Comparison of ENCODE assay signal across 8 cellular contexts in the genomic region with DNA sequence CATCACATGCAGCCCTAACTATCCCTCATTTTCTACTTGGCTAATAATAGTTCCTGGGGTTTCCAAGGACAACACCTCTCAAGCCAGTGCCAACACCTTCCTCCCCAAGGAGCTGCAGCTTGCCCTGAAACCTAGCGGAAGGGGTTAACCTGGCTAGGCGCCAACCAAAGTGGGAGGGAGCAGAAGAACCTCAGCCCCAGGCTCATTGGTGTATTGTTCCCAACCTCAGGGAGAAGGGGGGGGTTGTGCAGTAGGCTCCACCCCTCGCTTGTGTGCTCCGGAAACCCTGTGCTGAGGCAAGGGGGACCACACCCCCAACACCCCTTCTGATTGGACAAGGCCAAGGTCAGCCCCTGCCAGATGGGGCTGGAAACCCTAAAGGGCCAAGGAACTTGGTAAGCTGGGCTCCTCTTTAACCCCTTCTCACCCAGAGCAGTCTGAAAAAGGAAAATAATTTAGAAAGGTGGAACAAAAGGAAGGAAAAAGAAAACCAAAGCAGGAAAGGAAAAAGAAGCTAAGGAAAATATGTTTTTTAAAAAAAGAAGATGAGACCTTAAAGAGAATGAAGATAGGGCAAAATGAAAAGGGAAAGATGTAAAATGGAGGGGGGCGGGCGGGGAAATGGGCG. TPM values are rescaled to one million over a fixed set of nuclear protein-coding genes. Genes with fewer than 3 reads are reported as not detected.
DNase-seq lines count a peak whose midpoint lies in the region; ATAC-seq, FAIRE-seq and TF ChIP-seq lines count a peak whose summit lies in the region.

No MANE protein-coding gene starts in this region.

- intact Hi-C loops in pancreas (cut with DNase I): no loop called here

- H3K4me1 ChIP-seq in HEK293 (ENCODE audit: control insufficient read depth, insufficient read depth, low read length) (no peaks in the 10 kb centered on the region), pancreas (peaks cover 0 to 14% (median 11%) of the 10 kb centered on the region in 3 donors), thymus (ENCODE audit: control insufficient read depth, insufficient read depth, low read length) (peaks cover 15% of the 10 kb centered on the region)

- CTCF ChIA-PET in HEK293 (lab: Yijun Ruan, JAX): interaction anchor here (0.6 to 1.3 kb wide), 3 partner anchors 13 to 187 kb away, joined by 5 read pairs; a partner anchor contains a TSS

- H3K36me3 Mint-ChIP-seq in activated naive CD4-positive, alpha-beta T cell treated with anti-CD3 and anti-CD28 coated beads, Interleukin-2, amount 50 U/mL, for 72 hours: peaks cover 67 to 75% of the 10 kb centered on the region in 2 donors
- peaks cover 8% of the 10 kb centered on the region for H3K36me3 Mint-ChIP-seq in glutamatergic neuron (ENCODE audit: unreplicated experiment)

- H3K4me3 Mint-ChIP-seq in glutamatergic neuron (ENCODE audit: unreplicated experiment): peak overlapping the region; percentile 99

- no peaks in the 10 kb centered on the region for H3K9me3 Mint-ChIP-seq in activated naive CD4-positive, alpha-beta T cell treated with anti-CD3 and anti-CD28 coated beads, Interleukin-2, amount 50 U/mL, for 72 hours
- peaks cover 32% of the 10 kb centered on the region for H3K9me3 Mint-ChIP-seq in glutamatergic neuron (ENCODE audit: unreplicated experiment)

- WGBS in pancreas, 2 donors: 53 to 56% methylated on average over 7 of the region's 7 CpGs
- 38% methylated on average over 7 of the region's 7 CpGs for WGBS in thymus

- peak overlapping the region; percentile 91 for H3K4me3 ChIP-seq in HEK293 (ENCODE audit: low read depth, low read length)
- peak overlapping the region in 1 of 4 donors; percentile 96 for H3K4me3 ChIP-seq in pancreas
- peak overlapping the region; percentile 90 for H3K4me3 ChIP-seq in thymus (ENCODE audit: low read length)

- H3K27ac Mint-ChIP-seq in activated naive CD4-positive, alpha-beta T cell treated with anti-CD3 and anti-CD28 coated beads, Interleukin-2, amount 50 U/mL, for 72 hours: peak overlapping the region; percentile 87 to 97
- peak overlapping the region; percentile 93 for H3K27ac Mint-ChIP-seq in glutamatergic neuron (ENCODE audit: unreplicated experiment)

- TF ChIP-seq CTCF in HEK293 (tag by site-specific recombination; IDR thresholded peaks at IDR 0.05) (no peak), glutamatergic neuron (IDR thresholded peaks at IDR 0.05; ENCODE audit: partially characterized antibody, unreplicated experiment) (no peak), pancreas (IDR thresholded peaks at IDR 0.05) (no peak)

- no peaks in the 10 kb centered on the region for H3K9me3 ChIP-seq in HEK293 (ENCODE audit: control insufficient read depth, insufficient read depth, low read depth, low read length)
- no peaks in the 10 kb centered on the region for H3K9me3 ChIP-seq in pancreas
- H3K9me3 ChIP-seq in thymus (ENCODE audit: control insufficient read depth): no peaks in the 10 kb centered on the region

- H3K27ac ChIP-seq in HEK293 (ENCODE audit: extremely low read depth, low read depth, low read length) (peak overlapping the region; percentile 95), pancreas (peak overlapping the region in 1 of 4 donors; percentile 1), thymus (ENCODE audit: low read depth) (peak overlapping the region; percentile 58)

- peaks cover 25% of the 10 kb centered on the region for H3K27me3 Mint-ChIP-seq in glutamatergic neuron (ENCODE audit: unreplicated experiment)

- no peak for FAIRE-seq in pancreas (lab: Jason Lieb, UNC)

- peak; percentile 99 for DNase-seq in ELR (ENCODE audit: low read depth)
- peak; percentile 99 for DNase-seq in MV-4-11 (lab: John Stamatoyannopoulos, UW)
- peak; percentile 97 for DNase-seq in SKM-1 (lab: John Stamatoyannopoulos, UW; ENCODE audit: unreplicated experiment)
- DNase-seq in activated naive CD4-positive, alpha-beta T cell treated with anti-CD3 and anti-CD28 coated beads, Interleukin-2, amount 50 U/mL, for 72 hours (ENCODE audit: low spot score in 2 of 2): peak; percentile 90 to 95
- DNase-seq in glutamatergic neuron: peak; percentile 92
- DNase-seq in pancreas: peak; percentile 72 to 87 (median 82)

- H3K27me3 ChIP-seq in pancreas (no peaks in the 10 kb centered on the region), thymus (ENCODE audit: control insufficient read depth, insufficient read depth) (no peaks in the 10 kb centered on the region)

- peak; percentile 70 to 82 for ATAC-seq in activated naive CD4-positive, alpha-beta T cell treated with anti-CD3 and anti-CD28 coated beads, Interleukin-2, amount 50 U/mL, for 72 hours
- ATAC-seq in pancreas: peak in 3 of 4 donors; percentile 29 to 34 (median 33)

- peaks cover 23% of the 10 kb centered on the region for H3K4me1 Mint-ChIP-seq in glutamatergic neuron (ENCODE audit: low read depth, unreplicated experiment)

- POLR2A ChIA-PET in HEK293 (lab: Yijun Ruan, JAX): interaction anchor here (0.6 to 4.2 kb wide), 14 partner anchors 7 to 282 kb away, joined by 3 to 140 read pairs (median 4); a partner anchor contains a TSS

- H3K36me3 ChIP-seq in HEK293 (ENCODE audit: control insufficient read depth in 2 of 2, insufficient read depth in 1 of 2, low read length in 2 of 2): peaks cover 17 to 72% of the 10 kb centered on the region in 2 experiments; a peak in 2 of 3 replicates
- H3K36me3 ChIP-seq in pancreas: peaks cover 0 to 37% (median 32%) of the 10 kb centered on the region in 3 donors
- peaks cover 43% of the 10 kb centered on the region for H3K36me3 ChIP-seq in thymus (ENCODE audit: control insufficient read depth, insufficient read depth)

TF ChIP-seq in HEK293, 187 proteins besides CTCF, POLR2A, EP300 and RAD21 (continues in another document):
- TF ChIP-seq KLF8 (tag by site-specific recombination; IDR thresholded peaks at IDR 0.05) (peak; percentile 84), ZNF366 (tag by site-specific recombination; conservative IDR thresholded peaks at IDR 0.05) (peak; percentile 76)
- TF ChIP-seq, protein P1, sequence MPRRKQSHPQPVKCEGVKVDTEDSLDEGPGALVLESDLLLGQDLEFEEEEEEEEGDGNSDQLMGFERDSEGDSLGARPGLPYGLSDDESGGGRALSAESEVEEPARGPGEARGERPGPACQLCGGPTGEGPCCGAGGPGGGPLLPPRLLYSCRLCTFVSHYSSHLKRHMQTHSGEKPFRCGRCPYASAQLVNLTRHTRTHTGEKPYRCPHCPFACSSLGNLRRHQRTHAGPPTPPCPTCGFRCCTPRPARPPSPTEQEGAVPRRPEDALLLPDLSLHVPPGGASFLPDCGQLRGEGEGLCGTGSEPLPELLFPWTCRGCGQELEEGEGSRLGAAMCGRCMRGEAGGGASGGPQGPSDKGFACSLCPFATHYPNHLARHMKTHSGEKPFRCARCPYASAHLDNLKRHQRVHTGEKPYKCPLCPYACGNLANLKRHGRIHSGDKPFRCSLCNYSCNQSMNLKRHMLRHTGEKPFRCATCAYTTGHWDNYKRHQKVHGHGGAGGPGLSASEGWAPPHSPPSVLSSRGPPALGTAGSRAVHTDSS (tag by site-specific recombination; IDR thresholded peaks at IDR 0.05): no peak
- TF ChIP-seq, protein P2, sequence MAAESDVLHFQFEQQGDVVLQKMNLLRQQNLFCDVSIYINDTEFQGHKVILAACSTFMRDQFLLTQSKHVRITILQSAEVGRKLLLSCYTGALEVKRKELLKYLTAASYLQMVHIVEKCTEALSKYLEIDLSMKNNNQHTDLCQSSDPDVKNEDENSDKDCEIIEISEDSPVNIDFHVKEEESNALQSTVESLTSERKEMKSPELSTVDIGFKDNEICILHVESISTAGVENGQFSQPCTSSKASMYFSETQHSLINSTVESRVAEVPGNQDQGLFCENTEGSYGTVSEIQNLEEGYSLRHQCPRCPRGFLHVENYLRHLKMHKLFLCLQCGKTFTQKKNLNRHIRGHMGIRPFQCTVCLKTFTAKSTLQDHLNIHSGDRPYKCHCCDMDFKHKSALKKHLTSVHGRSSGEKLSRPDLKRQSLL (tag by site-specific recombination; IDR thresholded peaks at IDR 0.05): no peak
- TF ChIP-seq, protein P3, sequence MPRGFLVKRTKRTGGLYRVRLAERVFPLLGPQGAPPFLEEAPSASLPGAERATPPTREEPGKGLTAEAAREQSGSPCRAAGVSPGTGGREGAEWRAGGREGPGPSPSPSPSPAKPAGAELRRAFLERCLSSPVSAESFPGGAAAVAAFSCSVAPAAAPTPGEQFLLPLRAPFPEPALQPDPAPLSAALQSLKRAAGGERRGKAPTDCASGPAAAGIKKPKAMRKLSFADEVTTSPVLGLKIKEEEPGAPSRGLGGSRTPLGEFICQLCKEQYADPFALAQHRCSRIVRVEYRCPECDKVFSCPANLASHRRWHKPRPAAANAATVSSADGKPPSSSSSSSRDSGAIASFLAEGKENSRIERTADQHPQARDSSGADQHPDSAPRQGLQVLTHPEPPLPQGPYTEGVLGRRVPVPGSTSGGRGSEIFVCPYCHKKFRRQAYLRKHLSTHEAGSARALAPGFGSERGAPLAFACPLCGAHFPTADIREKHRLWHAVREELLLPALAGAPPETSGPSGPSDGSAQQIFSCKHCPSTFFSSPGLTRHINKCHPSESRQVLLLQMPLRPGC (tag by site-specific recombination; IDR thresholded peaks at IDR 0.05): 0 out of 2 replicates have a peak, but pooled peaks have one; percentile 8

RNA-seq across cellular contexts. Expression of a gene that starts 2.5 kb away (rescaled TPM):
- total RNA-seq in activated naive CD4-positive, alpha-beta T cell treated with anti-CD3 and anti-CD28 coated beads, Interleukin-2, amount 50 U/mL, for 72 hours: 100 to 1,000 TPM; 180 to 259 TPM
- total RNA-seq in glutamatergic neuron (ENCODE audit: unreplicated experiment) (172 TPM), pancreas (10 to 100 TPM; 14.7 to 35.6 (median 23.0) TPM)
- polyA plus RNA-seq in pancreas (10 to 100 TPM; 28.7 to 42.3 TPM), thymus (79.3 TPM)

RNA-seq across cellular contexts. Expression of a gene that starts 7.9 kb away (rescaled TPM):
- total RNA-seq in activated naive CD4-positive, alpha-beta T cell treated with anti-CD3 and anti-CD28 coated beads, Interleukin-2, amount 50 U/mL, for 72 hours: 10 to 100 TPM; 31.8 to 34.9 TPM
- 29.7 TPM for total RNA-seq in glutamatergic neuron (ENCODE audit: unreplicated experiment)
- total RNA-seq in pancreas: 10 to 100 TPM; 12.0 to 20.3 (median 14.6) TPM
- polyA plus RNA-seq in pancreas: 10 to 100 TPM; 24.6 to 33.4 TPM
- 25.3 TPM for polyA plus RNA-seq in thymus

RNA-seq across cellular contexts. Expression of a gene that starts 13.4 kb away (rescaled TPM):
- total RNA-seq in activated naive CD4-positive, alpha-beta T cell treated with anti-CD3 and anti-CD28 coated beads, Interleukin-2, amount 50 U/mL, for 72 hours: 100 to 1,000 TPM; 104 to 141 TPM
- total RNA-seq in glutamatergic neuron (ENCODE audit: unreplicated experiment) (26.7 TPM), pancreas (10 to 100 TPM; 22.0 to 34.1 (median 23.4) TPM)
- polyA plus RNA-seq in pancreas (10 to 100 TPM; 70.7 to 86.4 TPM), thymus (99.3 TPM)

RNA-seq across cellular contexts. Expression of a gene that starts 13.9 kb away (rescaled TPM):
- 1 to 10 TPM; 1.1 to 1.9 TPM for total RNA-seq in activated naive CD4-positive, alpha-beta T cell treated with anti-CD3 and anti-CD28 coated beads, Interleukin-2, amount 50 U/mL, for 72 hours
- 1.3 TPM for total RNA-seq in glutamatergic neuron (ENCODE audit: unreplicated experiment)
- total RNA-seq in pancreas: 1 to 10 TPM in 4 of 6 donors, under 1 TPM in 2; 0.65 to 2.8 (median 1.6) TPM
- polyA plus RNA-seq in pancreas: 1 to 10 TPM; 5.1 to 5.6 TPM
- 7.6 TPM for polyA plus RNA-seq in thymus

RNA-seq across cellular contexts. Expression of a gene that starts 22.6 kb away (rescaled TPM):
- total RNA-seq in activated naive CD4-positive, alpha-beta T cell treated with anti-CD3 and anti-CD28 coated beads, Interleukin-2, amount 50 U/mL, for 72 hours: 10 to 100 TPM; 69.6 to 79.5 TPM
- 71.6 TPM for total RNA-seq in glutamatergic neuron (ENCODE audit: unreplicated experiment)
- total RNA-seq in pancreas: 10 to 100 TPM; 13.2 to 24.1 (median 17.1) TPM
- polyA plus RNA-seq in pancreas: 10 to 100 TPM; 45.7 to 50.8 TPM
- 72.2 TPM for polyA plus RNA-seq in thymus
